In genomic region chr2:69789129-69789528, GRCh38 we compare ENCODE assay signal across 9 cellular contexts. TPM values are rescaled to one million over a fixed set of nuclear protein-coding genes. Genes with fewer than 3 reads are reported as not detected.
DNase-seq lines count a peak whose midpoint lies in the region; ATAC-seq, FAIRE-seq and TF ChIP-seq lines count a peak whose summit lies in the region.
"Had no signal": no experiment of that assay in that cellular context is flagged by ENCODE, and none has a peak within 500 bp of the region (broad histone marks: within the 10 kb centered on the region; RNA-seq: fewer than 3 reads in every experiment).

No MANE protein-coding gene starts in this region.

- SMC1A ChIA-PET in GM12878 (lab: Charles Lee; ENCODE audit: uncharacterized antibody, unreplicated experiment): interaction anchor here (0.6 to 7.5 kb wide), 21 partner anchors 8 to 1374 kb away, joined by 3 to 94 read pairs (median 19); partner anchors contain the start of genes ANXA4 and MXD1

- H2AK5ac ChIP-seq in H9 (ENCODE audit: insufficient read length, low read length): no peak overlapping the region

- H3K56ac ChIP-seq in H9 (ENCODE audit: insufficient read length, low read depth, low read length): no peak overlapping the region

- H3K27ac Mint-ChIP-seq in H9 (peak overlapping the region; percentile 8 to 62 (median 53); a peak in 4 of 7 replicates), naive B cell (peak overlapping the region in 4 of 6 donors; percentile 75 to 86 (median 81))

- H3K9me3 ChIP-seq in DOHH2 (ENCODE audit: control insufficient read depth, insufficient read depth, low read length): no peaks in the 10 kb centered on the region
- no peaks in the 10 kb centered on the region for H3K9me3 ChIP-seq in H9 (ENCODE audit: control insufficient read depth, low read depth, low read length)
- no peaks in the 10 kb centered on the region; the same call in 2 of the 3 replicates for H3K9me3 ChIP-seq in GM12878 (replicated peaks; ENCODE audit: control insufficient read depth, insufficient read depth, low read length)

- H4K20me1 ChIP-seq in DOHH2 (ENCODE audit: control insufficient read depth, insufficient read depth, low read depth, low read length) (no peaks in the 10 kb centered on the region), H9 (ENCODE audit: control insufficient read depth, insufficient read depth, insufficient read length) (no peaks in the 10 kb centered on the region), GM12878 (ENCODE audit: control insufficient read depth, insufficient read depth) (no peaks in the 10 kb centered on the region)

- no peak overlapping the region for H4K8ac ChIP-seq in H9 (replicated peaks; ENCODE audit: insufficient read length, low read depth, low read length)

- no peak overlapping the region; a peak in 1 of 5 replicates for H3K4me3 Mint-ChIP-seq in H9
- peak overlapping the region in 7 of 8 donors; percentile 66 to 94 (median 83) for H3K4me3 Mint-ChIP-seq in naive B cell

- H4K91ac ChIP-seq in H9 (ENCODE audit: insufficient read length, low read depth, low read length): no peak overlapping the region

- H4K5ac ChIP-seq in H9 (ENCODE audit: insufficient read length, low read depth, low read length): no peak overlapping the region

- H3K4me2 ChIP-seq in DOHH2 (ENCODE audit: low read length): peak overlapping the region; percentile 92
- no peak overlapping the region for H3K4me2 ChIP-seq in H9 (ENCODE audit: insufficient read depth, insufficient read length, low read length)
- H3K4me2 ChIP-seq in GM12878 (ENCODE audit: control insufficient read depth, insufficient read depth): peak overlapping the region; percentile 77

- H2BK15ac ChIP-seq in H9 (ENCODE audit: low read depth, low read length): no peak overlapping the region

- POLR2A ChIA-PET in GM12878 (lab: Charles Lee) (interaction anchor here (0.6 to 3.6 kb wide), 17 partner anchors 8 to 370 kb away, joined by 3 to 40 read pairs (median 6); partner anchors contain the start of gene ANXA4), RWPE1 (lab: Yijun Ruan, JAX; ENCODE audit: low non-redundant PET) (no interaction called here)

- no peak for TF ChIP-seq RAD21 in GM12878 (IDR thresholded peaks at IDR 0.05; ENCODE audit: insufficient read depth, low read depth, low read length)

- H3K4me1 Mint-ChIP-seq in H9 (peaks cover 15 to 26% of the 10 kb centered on the region in 2 experiments), naive B cell (peaks cover 33 to 53% (median 40%) of the 10 kb centered on the region in 3 donors)

- no peak overlapping the region; the same call in 1 of the 2 replicates for H3K4ac ChIP-seq in H9 (ENCODE audit: low read depth, low read length)

- no CpG with 5 or more reads among the region's 5 CpGs for WGBS in H9 (ENCODE audit: extremely low coverage, insufficient read length, low lambda C conversion rate)
- 0% methylated on average over 5 of the region's 5 CpGs for WGBS in GM12878 (ENCODE audit: insufficient coverage, insufficient replicate concordance, low lambda C conversion rate, missing lambda C conversion rate)

- TF ChIP-seq CTCF in DOHH2 (IDR thresholded peaks at IDR 0.05; ENCODE audit: low read depth, low read length, poor library complexity, severe bottlenecking) (no peak), H9 (conservative IDR thresholded peaks at IDR 0.05) (no peak), GM12878 (IDR thresholded peaks at IDR 0.05 in 2 of 3, conservative IDR thresholded peaks at IDR 0.05 in 1 of 3; ENCODE audit: control insufficient read depth in 2 of 3, extremely low read depth in 1 of 3, insufficient read depth in 1 of 3, low read depth in 3 of 3, low read length in 3 of 3) (no peak), RWPE1 (conservative IDR thresholded peaks at IDR 0.05; ENCODE audit: low read depth) (no peak)

- no peak overlapping the region for H2BK12ac ChIP-seq in H9 (ENCODE audit: insufficient read length, low read depth, low read length)

- no peaks in the 10 kb centered on the region for H3K23me2 ChIP-seq in H9 (ENCODE audit: insufficient read length, low read depth, low read length, poor library complexity, severe bottlenecking)

- FAIRE-seq in GM12878 (lab: Jason Lieb, UNC): peak; percentile 89
- FAIRE-seq: bronchial epithelial cell had no signal

- TF ChIP-seq EP300 in GM12878 (IDR thresholded peaks at IDR 0.05; ENCODE audit: borderline replicate concordance in 1 of 2, control insufficient read depth in 1 of 2, low read depth in 2 of 2, low read length in 2 of 2): peak in 1 of 2 experiments; percentile 42; a peak in 1 of 4 replicates

- no peaks in the 10 kb centered on the region for H3K9me2 ChIP-seq in DOHH2 (replicated peaks; ENCODE audit: control insufficient read depth, low read length)

- intact Hi-C loops in GM12878 (cut with micrococcal nuclease; ENCODE audit: unreplicated experiment): no loop called here

- no peak overlapping the region for H3K14ac ChIP-seq in H9 (ENCODE audit: insufficient read depth, low read length)

- no peak overlapping the region for H2BK5ac ChIP-seq in H9 (ENCODE audit: insufficient read length, low read length)

- peak; percentile 61; the same call in 1 of the 2 replicates for TF ChIP-seq POLR2A in GM12878 (IDR thresholded peaks at IDR 0.05; ENCODE audit: low read depth, low read length)

- H3K4me1 ChIP-seq in DOHH2 (ENCODE audit: control insufficient read depth, low read length) (peaks cover 56% of the 10 kb centered on the region), H9 (ENCODE audit: insufficient read depth, low read length) (peaks cover 3% of the 10 kb centered on the region; the same call in 1 of the 2 replicates), GM12878 (ENCODE audit: control insufficient read depth, insufficient read depth, low read length) (peaks cover 32% of the 10 kb centered on the region)

- no peak overlapping the region for H3K9ac ChIP-seq in H9 (ENCODE audit: extremely low read depth, insufficient read length, low read length)
- H3K9ac ChIP-seq in GM12878 (ENCODE audit: control insufficient read depth, insufficient read depth, low read length): peak overlapping the region; percentile 65

- H3K36me3 ChIP-seq in DOHH2 (ENCODE audit: control insufficient read depth, low read length) (no peaks in the 10 kb centered on the region), GM12878 (ENCODE audit: control insufficient read depth in 2 of 2, insufficient read depth in 2 of 2, low read length in 1 of 2) (peaks cover 2 to 3% of the 10 kb centered on the region in 2 experiments; a peak in 1 of 4 replicates)

- H3K27me3 Mint-ChIP-seq in H9 (ENCODE audit: low read depth) (no peaks in the 10 kb centered on the region), naive B cell (no peaks in the 10 kb centered on the region)

- no peak overlapping the region for H3K18ac ChIP-seq in H9 (ENCODE audit: insufficient read length, low read depth, low read length)

- H3K27me3 ChIP-seq in DOHH2 (ENCODE audit: control insufficient read depth, low read length): no peaks in the 10 kb centered on the region
- H3K27me3 ChIP-seq in H9 (ENCODE audit: insufficient read depth, low read length): no peaks in the 10 kb centered on the region
- H3K27me3 ChIP-seq in GM12878 (replicated peaks in 1 of 2; ENCODE audit: control insufficient read depth in 2 of 2, insufficient read depth in 2 of 2, low read length in 1 of 2): no peaks in the 10 kb centered on the region

- CTCF ChIA-PET in GM12878 (lab: Yijun Ruan, JAX): interaction anchor here (0.6 to 3.5 kb wide), 13 partner anchors 8 to 449 kb away, joined by 3 to 31 read pairs (median 13); partner anchors contain the start of gene MXD1
- CTCF ChIA-PET in RWPE1 (lab: Yijun Ruan, JAX): no interaction called here

- RAD21 ChIA-PET in GM12878 (lab: Charles Lee; ENCODE audit: unreplicated experiment): interaction anchor here (1.0 to 4.8 kb wide), 15 partner anchors 8 to 371 kb away, joined by 3 to 88 read pairs (median 11); partner anchors contain the start of gene ANXA4

- H3K36me3 Mint-ChIP-seq in H9 (ENCODE audit: insufficient read depth in 1 of 3, low read depth in 3 of 3): no peaks in the 10 kb centered on the region
- H3K36me3 Mint-ChIP-seq in naive B cell: peaks cover 4 to 19% of the 10 kb centered on the region in 2 donors

- DNase-seq in H9 (peak; percentile 43), GM12878 (ENCODE audit: low read depth, low spot score) (no peak), naive B cell (no peak), RWPE1 (ENCODE audit: low spot score) (no peak), NCI-H187 (lab: John Stamatoyannopoulos, UW) (no peak), DMS79 treated with DMSO at 0.1 percent for 48 hours (lab: John Stamatoyannopoulos, UW) (no peak), GM19238 (ENCODE audit: insufficient read length, low spot score) (no peak)

- no peak overlapping the region for H3K23ac ChIP-seq in H9 (ENCODE audit: insufficient read length, low read depth, low read length)

- in situ Hi-C loops in GM12878 (cut with MboI): no loop called here

- BruUV-seq in GM12878 (replicated peaks; lab: Mats Ljungman, UMichigan): TSS peak; percentile 47

- H3K79me2 ChIP-seq in DOHH2 (ENCODE audit: control insufficient read depth, low read length) (no peaks in the 10 kb centered on the region), H9 (ENCODE audit: insufficient read depth, low read length) (no peaks in the 10 kb centered on the region), GM12878 (ENCODE audit: control insufficient read depth, insufficient read depth, low read length) (no peaks in the 10 kb centered on the region; the same call in 1 of the 2 replicates)

- peak overlapping the region; percentile 57 for H3K27ac ChIP-seq in DOHH2 (ENCODE audit: low read depth, low read length)
- no peak overlapping the region for H3K27ac ChIP-seq in H9 (ENCODE audit: insufficient read length, low read depth, low read length)
- H3K27ac ChIP-seq in GM12878 (ENCODE audit: control insufficient read depth, insufficient read depth): peak overlapping the region; percentile 92
- no peak overlapping the region for H3K27ac ChIP-seq in RWPE1

- H3K9me3 Mint-ChIP-seq in H9: no peaks in the 10 kb centered on the region
- H3K9me3 Mint-ChIP-seq in naive B cell: no peaks in the 10 kb centered on the region

- H3F3A ChIP-seq in DOHH2 (ENCODE audit: control insufficient read depth, insufficient read depth): peaks cover 11% of the 10 kb centered on the region; the same call in 1 of the 2 replicates

- no peak overlapping the region for H2AFZ ChIP-seq in H9 (ENCODE audit: low read length)
- H2AFZ ChIP-seq in GM12878 (ENCODE audit: control insufficient read depth, low read depth, low read length): no peak overlapping the region; the same call in 1 of the 2 replicates

- H2BK20ac ChIP-seq in H9 (ENCODE audit: low read depth, low read length, poor library complexity, severe bottlenecking): no peak overlapping the region

- no peak overlapping the region for H2BK120ac ChIP-seq in H9 (ENCODE audit: low read depth, low read length, poor library complexity, severe bottlenecking)

- H3K79me1 ChIP-seq in H9 (ENCODE audit: insufficient read depth, low read depth, low read length, poor library complexity, severe bottlenecking): no peaks in the 10 kb centered on the region

- H3K4me3 ChIP-seq in DOHH2 (ENCODE audit: low read length) (peak overlapping the region; percentile 68), GM12878 (peak overlapping the region; percentile 54)

- H3T11ph ChIP-seq in H9 (ENCODE audit: low read length): no peak overlapping the region

- peak; percentile 92 for ATAC-seq in GM12878
- ATAC-seq in naive B cell (ENCODE audit: low read depth in 2 of 2): peak in 1 of 2 donors; percentile 27

RNA-seq across cellular contexts. Expression of gene GMCL1, which starts 40.3 kb away (rescaled TPM):
- total RNA-seq in H9 (2021): 18.6 and 20.6 TPM in 2 replicates
- total RNA-seq in GM12878 (2013; cell fraction: nucleolus; rRNA removed): 31.6 and 32.3 TPM in 2 replicates
- 9.9 and 12.6 TPM in 2 replicates for total RNA-seq in GM12878 (2014; rRNA removed)
- 11.2 TPM in 2 replicates for total RNA-seq in GM12878 (2014; rRNA removed; fragmentation: Illumina TruSeq; extraction: Trizol)
- total RNA-seq in GM12878 (2021): 10.3 and 13.4 TPM in 2 replicates
- 4.9 TPM for polyA plus RNA-seq in GM12878 (2011; ENCODE audit: low read depth)
- 15.9 and 23.8 TPM in 2 replicates for polyA plus RNA-seq in GM12878 (2011; rRNA removed)
- polyA plus RNA-seq in GM12878 (2011; cell fraction: cytosol; rRNA removed): 4.9 and 6.4 TPM in 2 replicates
- polyA plus RNA-seq in GM12878 (2011; cell fraction: nucleus; rRNA removed): 8.2 and 8.6 TPM in 2 replicates
- 7.9 and 11.3 TPM in 2 replicates for polyA plus RNA-seq in GM12878 (2012)
- 13.6 and 16.3 TPM in 2 replicates for polyA plus RNA-seq in GM12878 (2014; fragmentation: Illumina TruSeq; extraction: Trizol)
- polyA plus RNA-seq in GM12878 (2014; fragmentation: Nextera tagmentation; extraction: Ambion mirVana): 1 to 10 TPM; 3.7 to 4.8 TPM
- polyA plus RNA-seq in GM12878 (2014; rRNA removed): 8.9 and 9.6 TPM in 2 replicates
- 10 to 100 TPM; 18.8 to 21.4 TPM for polyA plus RNA-seq in GM12878 (2016; fragmentation: Nextera tagmentation; extraction: Ambion mirVana)
- polyA minus RNA-seq in GM12878 (2011; rRNA and poly(A)+ RNA removed): 8.0 and 9.6 TPM in 2 replicates
- 3.7 and 3.8 TPM in 2 replicates for polyA minus RNA-seq in GM12878 (2011; cell fraction: cytosol; rRNA and poly(A)+ RNA removed)
- polyA minus RNA-seq in GM12878 (2011; cell fraction: nucleus; rRNA and poly(A)+ RNA removed): 3.1 and 9.6 TPM in 2 replicates
- 10 to 100 TPM; 21.9 to 28.2 (median 25.0) TPM for polyA plus RNA-seq in naive B cell (ENCODE audit: low read depth in 6 of 6)

RNA-seq across cellular contexts. Expression of gene ANXA4, which starts 47.2 kb away (rescaled TPM):
- total RNA-seq in H9 (2021) (14.3 and 14.4 TPM in 2 replicates), GM12878 (2014; rRNA removed) (59.3 and 60.0 TPM in 2 replicates), GM12878 (2014; rRNA removed; fragmentation: Illumina TruSeq; extraction: Trizol) (16.3 and 17.7 TPM in 2 replicates), GM12878 (2021) (57.5 and 64.2 TPM in 2 replicates)
- total RNA-seq in GM12878 (2013; cell fraction: nucleolus; rRNA removed): 52.6 and 58.2 TPM in 2 replicates
- 18.8 TPM for polyA plus RNA-seq in GM12878 (2011; ENCODE audit: low read depth)
- polyA plus RNA-seq in GM12878 (2011; rRNA removed) (81.6 and 97.2 TPM in 2 replicates), GM12878 (2014; fragmentation: Illumina TruSeq; extraction: Trizol) (57.9 and 74.3 TPM in 2 replicates), GM12878 (2014; fragmentation: Nextera tagmentation; extraction: Ambion mirVana) (10 to 100 TPM; 64.6 to 73.1 TPM), GM12878 (2014; rRNA removed) (78.8 and 94.3 TPM in 2 replicates), GM12878 (2016; fragmentation: Nextera tagmentation; extraction: Ambion mirVana) (10 to 100 TPM; 69.0 to 74.2 TPM), naive B cell (ENCODE audit: low read depth in 6 of 6) (100 to 1,000 TPM in 1 of 6 donors, 10 to 100 TPM in 5; 43.4 to 113 (median 82.0) TPM)
- 71.3 and 110 TPM in 2 replicates for polyA plus RNA-seq in GM12878 (2011; cell fraction: cytosol; rRNA removed)
- polyA plus RNA-seq in GM12878 (2011; cell fraction: nucleus; rRNA removed): 110 and 122 TPM in 2 replicates
- 44.2 and 54.2 TPM in 2 replicates for polyA plus RNA-seq in GM12878 (2012)
- 77.5 and 85.9 TPM in 2 replicates for polyA minus RNA-seq in GM12878 (2011; rRNA and poly(A)+ RNA removed)
- polyA minus RNA-seq in GM12878 (2011; cell fraction: cytosol; rRNA and poly(A)+ RNA removed): 24.5 and 37.8 TPM in 2 replicates
- polyA minus RNA-seq in GM12878 (2011; cell fraction: nucleus; rRNA and poly(A)+ RNA removed): 21.4 and 30.3 TPM in 2 replicates

Comparison
In these comparisons a context has a peak if more than half of its experiments do, and no peak if none do; other contexts are left out.
1. H3K27ac ChIP-seq: peak in DOHH2 (single experiment) and GM12878 (single experiment); none in H9 (single experiment) and RWPE1 (single experiment).
2. H3K4me3 Mint-ChIP-seq: peak in naive B cell (7 of 8); none in H9 (0 of 2).